Comparison of ENCODE assay signal across 8 cellular contexts in genomic region chr15:25849431-25849921, GRCh38. TPM values are rescaled to one million over a fixed set of nuclear protein-coding genes. Genes with fewer than 3 reads are reported as not detected.
DNase-seq lines count a peak whose midpoint lies in the region; ATAC-seq and TF ChIP-seq lines count a peak whose summit lies in the region.

No MANE protein-coding gene starts in this region.

- ATAC-seq in WTC11 = no peak
- no peak for ATAC-seq in GM21390 (IDR thresholded peaks at IDR 0.05; ENCODE audit: unreplicated experiment)
- ATAC-seq in HG03045 (IDR thresholded peaks at IDR 0.05; ENCODE audit: unreplicated experiment) = no peak

- DNase-seq in GM04503 (ENCODE audit: low read depth) (peak; percentile 87), WTC11 (ENCODE audit: low spot score) (no peak), glomerular visceral epithelial cell (ENCODE audit: extremely low spot score) (peak; percentile 83), retina (peak; percentile 29), amygdala (lab: John Stamatoyannopoulos, UW) (no peak), endothelial cell (ENCODE audit: low spot score) (no peak)

- peak overlapping the region; percentile 77 for H3K4me3 Mint-ChIP-seq in WTC11
- no peak overlapping the region for H3K4me3 Mint-ChIP-seq in endothelial cell (ENCODE audit: unreplicated experiment)

- H3K4me1 Mint-ChIP-seq in WTC11 (peaks cover 58% of the 10 kb centered on the region), endothelial cell (ENCODE audit: unreplicated experiment) (peaks cover 4% of the 10 kb centered on the region)

- H3K27ac Mint-ChIP-seq in WTC11 (no peak overlapping the region), endothelial cell (ENCODE audit: unreplicated experiment) (no peak overlapping the region)

- CTCF ChIA-PET in WTC11 (lab: Charles Lee) = interaction anchor here (3.1 kb wide), 1 partner anchor 66 kb away, joined by 15 read pairs; no protein-coding TSS in a partner anchor

- no peaks in the 10 kb centered on the region for H3K9me3 Mint-ChIP-seq in WTC11
- H3K9me3 Mint-ChIP-seq in endothelial cell (ENCODE audit: unreplicated experiment) = no peaks in the 10 kb centered on the region

- no peaks in the 10 kb centered on the region for H3K36me3 Mint-ChIP-seq in WTC11
- H3K36me3 Mint-ChIP-seq in endothelial cell (ENCODE audit: low read depth, unreplicated experiment) = no peaks in the 10 kb centered on the region

- no peak for TF ChIP-seq CTCF in WTC11 (IDR thresholded peaks at IDR 0.05)
- TF ChIP-seq CTCF in endothelial cell (IDR thresholded peaks at IDR 0.05; ENCODE audit: unreplicated experiment) = no peak

- POLR2A ChIA-PET in WTC11 (lab: Charles Lee) = interaction anchor here (0.7 kb wide), 1 partner anchor 880 kb away, joined by 4 read pairs; no protein-coding TSS in a partner anchor

- H3K27me3 Mint-ChIP-seq in WTC11 (ENCODE audit: low read depth) = no peaks in the 10 kb centered on the region; the same call in 1 of the 2 replicates
- peaks cover 6% of the 10 kb centered on the region for H3K27me3 Mint-ChIP-seq in endothelial cell (ENCODE audit: unreplicated experiment)

TF ChIP-seq in WTC11, 78 proteins besides CTCF, POLR2A, EP300 and RAD21:
- TF ChIP-seq FOXJ3 (CRISPR knock-in tag; IDR thresholded peaks at IDR 0.05; ENCODE audit: borderline replicate concordance) (no peak), TP53 (CRISPR knock-in tag; IDR thresholded peaks at IDR 0.05) (no peak), TEAD4 (CRISPR knock-in tag; IDR thresholded peaks at IDR 0.05) (no peak)

RNA-seq across cellular contexts. Expression of gene ATP10A, which starts 13.7 kb away (rescaled TPM):
- total RNA-seq in WTC11 (2021) = 2.1 to 2.4 TPM (median 2.1 TPM) in 3 replicates
- total RNA-seq in endothelial cell (ENCODE audit: unreplicated experiment) = 0.13 TPM

Comparison
In these comparisons a context has a peak if more than half of its experiments do, and no peak if none do; other contexts are left out.
1. DNase-seq: peak in GM04503 (single experiment), glomerular visceral epithelial cell (single experiment) and retina (single experiment); none in WTC11 (single experiment), amygdala (0 of 56) and endothelial cell (single experiment).